In the genomic region with DNA sequence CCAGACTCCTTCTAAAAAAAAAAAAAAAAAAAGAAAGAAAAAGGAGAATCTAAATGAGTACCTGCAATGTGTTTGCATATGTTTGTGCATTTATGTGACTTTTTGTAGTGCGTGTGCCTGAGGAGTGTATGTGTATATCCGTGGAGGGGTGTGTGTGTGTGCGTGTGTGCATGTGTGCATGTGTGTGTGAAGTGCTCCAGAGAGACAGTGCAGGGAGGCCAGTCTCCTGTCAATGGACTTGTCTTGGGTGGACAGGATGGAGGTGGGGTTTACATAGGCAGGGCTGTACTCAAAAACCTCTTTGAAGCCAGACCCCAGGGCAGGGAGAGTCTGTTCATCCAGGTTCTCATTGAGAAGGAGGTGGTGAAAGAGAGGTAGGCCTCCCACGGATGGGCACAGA, we compare ENCODE assay signal across 25 cellular contexts.
DNase-seq lines count a peak whose midpoint lies in the region; ATAC-seq and TF ChIP-seq lines count a peak whose summit lies in the region.
"Had no signal": no experiment of that assay in that cellular context is flagged by ENCODE, and none has a peak within 500 bp of the region (broad histone marks: within the 10 kb centered on the region; RNA-seq: fewer than 3 reads in every experiment).

No MANE protein-coding gene starts in this region.

- no peaks in the 10 kb centered on the region for H3K9me3 Mint-ChIP-seq in activated naive CD8-positive, alpha-beta T cell treated with anti-CD3 and anti-CD28 coated beads, Interleukin-2, amount 10 ng/mL, durations not matched to agents 7 days and 5 days
- peaks cover 5% of the 10 kb centered on the region for H3K9me3 Mint-ChIP-seq in activated naive CD8-positive, alpha-beta T cell treated with anti-CD3 and anti-CD28 coated beads for 36 hours

- ATAC-seq in activated naive CD8-positive, alpha-beta T cell treated with anti-CD3 and anti-CD28 coated beads, Interleukin-2, amount 10 ng/mL, durations not matched to agents 7 days and 5 days (ENCODE audit: low read depth) = no peak
- ATAC-seq: GM12878 had no signal

- intact Hi-C loops in esophagus muscularis mucosa (cut with DNase I) = no loop called here

- H3K4me2 ChIP-seq in osteoblast (ENCODE audit: insufficient read depth, low read length) = no peak overlapping the region
- H3K4me2 ChIP-seq: BLaER1 had no signal

- H3K27ac ChIP-seq in esophagus muscularis mucosa (replicated peaks in 1 of 4) (no peak overlapping the region), osteoblast (ENCODE audit: low read depth, low read length) (no peak overlapping the region), caudate nucleus (ENCODE audit: low read depth, low read length) (no peak overlapping the region)
- H3K27ac ChIP-seq: BLaER1 had no signal

- POLR2A ChIA-PET in activated naive CD8-positive, alpha-beta T cell treated with anti-CD3 and anti-CD28 coated beads, Interleukin-2, amount 10 ng/mL, durations not matched to agents 7 days and 5 days (lab: Charles Lee) = no interaction called here

- WGBS in esophagus muscularis mucosa = 94% methylated on average over 4 of the region's 4 CpGs

- H3K4me1 Mint-ChIP-seq in activated naive CD8-positive, alpha-beta T cell treated with anti-CD3 and anti-CD28 coated beads, Interleukin-2, amount 10 ng/mL, durations not matched to agents 7 days and 5 days = no peaks in the 10 kb centered on the region
- H3K4me1 Mint-ChIP-seq in activated naive CD8-positive, alpha-beta T cell treated with anti-CD3 and anti-CD28 coated beads for 36 hours = no peaks in the 10 kb centered on the region
- H3K4me1 Mint-ChIP-seq: CD4-positive, CD25-positive, alpha-beta regulatory T cell; CD8-positive, alpha-beta memory T cell had no signal

- no peak for DNase-seq in activated naive CD8-positive, alpha-beta T cell treated with anti-CD3 and anti-CD28 coated beads, Interleukin-2, amount 10 ng/mL, durations not matched to agents 7 days and 5 days
- no peak for DNase-seq in activated naive CD8-positive, alpha-beta T cell treated with anti-CD3 and anti-CD28 coated beads for 36 hours
- peak; percentile 64 for DNase-seq in esophagus muscularis mucosa (ENCODE audit: extremely low spot score)
- peak; percentile 8 for DNase-seq in osteoblast (ENCODE audit: insufficient read length, low spot score, missing footprints)
- no peak for DNase-seq in NCI-H1105 treated with DMSO at 0.1 percent for 48 hours (lab: John Stamatoyannopoulos, UW)
- no peak for DNase-seq in caudate nucleus (lab: John Stamatoyannopoulos, UW)
- DNase-seq in GM19240 (ENCODE audit: insufficient read length, low spot score) = no peak
- DNase-seq: 8988T; ACHN; BE2C; C1 segment of cervical spinal cord; CD4-positive, alpha-beta memory T cell; CD4-positive, CD25-positive, alpha-beta regulatory T cell; CD8-positive, alpha-beta memory T cell; COR-L47; DMS 273 treated with DMSO at 0.1 percent for 48 hours; DMS153; DMS53; DMS79; DND-41; EL; GDM1 had no signal

- H2AFZ ChIP-seq in osteoblast (ENCODE audit: low read length) = no peak overlapping the region

- TF ChIP-seq EP300 in esophagus muscularis mucosa (IDR thresholded peaks at IDR 0.05) = no peak

- peak overlapping the region; percentile 10 for H3K27ac Mint-ChIP-seq in activated naive CD8-positive, alpha-beta T cell treated with anti-CD3 and anti-CD28 coated beads, Interleukin-2, amount 10 ng/mL, durations not matched to agents 7 days and 5 days
- H3K27ac Mint-ChIP-seq in activated naive CD8-positive, alpha-beta T cell treated with anti-CD3 and anti-CD28 coated beads for 36 hours = no peak overlapping the region
- H3K27ac Mint-ChIP-seq: CD14-positive monocyte; CD8-positive, alpha-beta memory T cell had no signal

- H3K4me3 Mint-ChIP-seq in activated naive CD8-positive, alpha-beta T cell treated with anti-CD3 and anti-CD28 coated beads, Interleukin-2, amount 10 ng/mL, durations not matched to agents 7 days and 5 days = no peak overlapping the region
- H3K4me3 Mint-ChIP-seq in activated naive CD8-positive, alpha-beta T cell treated with anti-CD3 and anti-CD28 coated beads for 36 hours = no peak overlapping the region
- H3K4me3 Mint-ChIP-seq: CD14-positive monocyte; CD4-positive, alpha-beta memory T cell had no signal

- H3K4me1 ChIP-seq in esophagus muscularis mucosa = no peaks in the 10 kb centered on the region
- no peaks in the 10 kb centered on the region for H3K4me1 ChIP-seq in osteoblast (ENCODE audit: insufficient read depth, low read length)
- H3K4me1 ChIP-seq: BE2C had no signal

- H3K79me2 ChIP-seq in osteoblast (ENCODE audit: insufficient read depth, low read length) = no peaks in the 10 kb centered on the region

- TF ChIP-seq POLR2A in esophagus muscularis mucosa (IDR thresholded peaks at IDR 0.05; ENCODE audit: low read depth) = no peak

- no peaks in the 10 kb centered on the region for H4K20me1 ChIP-seq in osteoblast (ENCODE audit: insufficient read depth, low read length)
- H4K20me1 ChIP-seq: BLaER1 had no signal

- peaks cover 9% of the 10 kb centered on the region for H3K27me3 Mint-ChIP-seq in activated naive CD8-positive, alpha-beta T cell treated with anti-CD3 and anti-CD28 coated beads, Interleukin-2, amount 10 ng/mL, durations not matched to agents 7 days and 5 days
- peaks cover under 1% of the 10 kb centered on the region for H3K27me3 Mint-ChIP-seq in activated naive CD8-positive, alpha-beta T cell treated with anti-CD3 and anti-CD28 coated beads for 36 hours
- H3K27me3 Mint-ChIP-seq: CD4-positive, CD25-positive, alpha-beta regulatory T cell had no signal

- H3K36me3 ChIP-seq in esophagus muscularis mucosa (no peaks in the 10 kb centered on the region), osteoblast (ENCODE audit: insufficient read depth, low read length) (no peaks in the 10 kb centered on the region)
- H3K36me3 ChIP-seq: BE2C, BLaER1 had no signal

- no peak for TF ChIP-seq CTCF in esophagus muscularis mucosa (IDR thresholded peaks at IDR 0.05)
- no peak for TF ChIP-seq CTCF in osteoblast (IDR thresholded peaks at IDR 0.05; ENCODE audit: extremely low read depth, low read depth, low read length)

- H3K27me3 ChIP-seq in esophagus muscularis mucosa (no peaks in the 10 kb centered on the region), osteoblast (ENCODE audit: insufficient read depth, low read length) (peaks cover 3% of the 10 kb centered on the region)
- H3K27me3 ChIP-seq: BE2C, BLaER1 had no signal

- H3K4me3 ChIP-seq in esophagus muscularis mucosa (no peak overlapping the region), osteoblast (ENCODE audit: insufficient read depth, low read length) (no peak overlapping the region)
- H3K4me3 ChIP-seq: BLaER1, GM12878 had no signal

- H3K36me3 Mint-ChIP-seq in activated naive CD8-positive, alpha-beta T cell treated with anti-CD3 and anti-CD28 coated beads, Interleukin-2, amount 10 ng/mL, durations not matched to agents 7 days and 5 days = no peaks in the 10 kb centered on the region
- no peaks in the 10 kb centered on the region for H3K36me3 Mint-ChIP-seq in activated naive CD8-positive, alpha-beta T cell treated with anti-CD3 and anti-CD28 coated beads for 36 hours
- H3K36me3 Mint-ChIP-seq: CD14-positive monocyte; CD4-positive, alpha-beta memory T cell; CD4-positive, CD25-positive, alpha-beta regulatory T cell had no signal

- H3K9me3 ChIP-seq in esophagus muscularis mucosa (peaks cover 0 to 13% (median 6%) of the 10 kb centered on the region in 4 donors), osteoblast (ENCODE audit: low read depth, low read length) (no peaks in the 10 kb centered on the region)
- H3K9me3 ChIP-seq: BE2C had no signal

Comparison
In these comparisons a context has a peak if more than half of its experiments do, and no peak if none do; other contexts are left out.
1. DNase-seq: peak in esophagus muscularis mucosa (single experiment) and osteoblast (single experiment); none in activated naive CD8-positive, alpha-beta T cell treated with anti-CD3 and anti-CD28 coated beads, Interleukin-2, amount 10 ng/mL, durations not matched to agents 7 days and 5 days (single experiment), activated naive CD8-positive, alpha-beta T cell treated with anti-CD3 and anti-CD28 coated beads for 36 hours (single experiment), NCI-H1105 treated with DMSO at 0.1 percent for 48 hours (single experiment), caudate nucleus (0 of 61) and GM19240 (single experiment).